ENCODE assay signal across 1 cellular context in the genomic region with DNA sequence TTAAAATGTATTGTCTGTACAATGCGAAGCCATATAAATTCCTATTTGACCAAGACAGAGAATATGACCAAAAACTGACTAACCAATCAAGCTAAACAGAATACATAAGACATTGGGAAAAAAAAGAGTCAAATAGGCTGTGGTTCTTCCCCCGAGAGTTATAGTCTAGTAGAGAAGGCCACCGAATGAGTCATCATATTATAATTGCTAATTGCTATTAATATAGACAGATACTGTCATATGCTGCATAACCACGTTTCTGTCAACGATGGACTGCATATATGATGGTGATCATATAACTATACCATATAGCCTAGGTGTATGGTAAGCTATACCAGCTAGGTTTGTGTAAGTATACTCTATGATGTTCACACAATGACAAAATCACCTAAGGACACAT.
TF ChIP-seq lines count a peak whose summit lies in the region.

No MANE protein-coding gene starts in this region.

TF ChIP-seq in GM12878, 131 proteins besides CTCF, POLR2A, EP300 and RAD21:
- TF ChIP-seq REST (IDR thresholded peaks at IDR 0.05; ENCODE audit: low read depth, low read length) (no peak), SRF (IDR thresholded peaks at IDR 0.05; ENCODE audit: low read depth in 2 of 2, low read length in 2 of 2) (no peak), TCF12 (IDR thresholded peaks at IDR 0.05; ENCODE audit: low read depth, low read length) (no peak), BCL11A (IDR thresholded peaks at IDR 0.05; ENCODE audit: low read depth, low read length) (no peak), BACH1 (IDR thresholded peaks at IDR 0.05; ENCODE audit: borderline replicate concordance) (no peak), MXI1 (IDR thresholded peaks at IDR 0.05; ENCODE audit: low read depth, low read length) (no peak), FOXK2 (IDR thresholded peaks at IDR 0.05) (no peak), MEF2A (IDR thresholded peaks at IDR 0.05; ENCODE audit: insufficient read depth, low read depth, low read length) (no peak), ATF7 (IDR thresholded peaks at IDR 0.05; ENCODE audit: low read depth) (no peak), MEF2B (IDR thresholded peaks at IDR 0.05; ENCODE audit: partially characterized antibody, poor library complexity, severe bottlenecking) (no peak), ZNF217 (IDR thresholded peaks at IDR 0.05) (no peak), CHD2 (IDR thresholded peaks at IDR 0.05; ENCODE audit: borderline replicate concordance, low read depth, low read length) (no peak), NRF1 (conservative IDR thresholded peaks at IDR 0.05; ENCODE audit: low read depth, low read length) (no peak)
- TF ChIP-seq, protein P1, sequence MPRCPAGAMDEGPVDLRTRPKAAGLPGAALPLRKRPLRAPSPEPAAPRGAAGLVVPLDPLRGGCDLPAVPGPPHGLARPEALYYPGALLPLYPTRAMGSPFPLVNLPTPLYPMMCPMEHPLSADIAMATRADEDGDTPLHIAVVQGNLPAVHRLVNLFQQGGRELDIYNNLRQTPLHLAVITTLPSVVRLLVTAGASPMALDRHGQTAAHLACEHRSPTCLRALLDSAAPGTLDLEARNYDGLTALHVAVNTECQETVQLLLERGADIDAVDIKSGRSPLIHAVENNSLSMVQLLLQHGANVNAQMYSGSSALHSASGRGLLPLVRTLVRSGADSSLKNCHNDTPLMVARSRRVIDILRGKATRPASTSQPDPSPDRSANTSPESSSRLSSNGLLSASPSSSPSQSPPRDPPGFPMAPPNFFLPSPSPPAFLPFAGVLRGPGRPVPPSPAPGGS (IDR thresholded peaks at IDR 0.05; ENCODE audit: borderline replicate concordance, insufficient read depth, low read depth, low read length, poor library complexity, severe bottlenecking): no peak
- TF ChIP-seq, protein P2, sequence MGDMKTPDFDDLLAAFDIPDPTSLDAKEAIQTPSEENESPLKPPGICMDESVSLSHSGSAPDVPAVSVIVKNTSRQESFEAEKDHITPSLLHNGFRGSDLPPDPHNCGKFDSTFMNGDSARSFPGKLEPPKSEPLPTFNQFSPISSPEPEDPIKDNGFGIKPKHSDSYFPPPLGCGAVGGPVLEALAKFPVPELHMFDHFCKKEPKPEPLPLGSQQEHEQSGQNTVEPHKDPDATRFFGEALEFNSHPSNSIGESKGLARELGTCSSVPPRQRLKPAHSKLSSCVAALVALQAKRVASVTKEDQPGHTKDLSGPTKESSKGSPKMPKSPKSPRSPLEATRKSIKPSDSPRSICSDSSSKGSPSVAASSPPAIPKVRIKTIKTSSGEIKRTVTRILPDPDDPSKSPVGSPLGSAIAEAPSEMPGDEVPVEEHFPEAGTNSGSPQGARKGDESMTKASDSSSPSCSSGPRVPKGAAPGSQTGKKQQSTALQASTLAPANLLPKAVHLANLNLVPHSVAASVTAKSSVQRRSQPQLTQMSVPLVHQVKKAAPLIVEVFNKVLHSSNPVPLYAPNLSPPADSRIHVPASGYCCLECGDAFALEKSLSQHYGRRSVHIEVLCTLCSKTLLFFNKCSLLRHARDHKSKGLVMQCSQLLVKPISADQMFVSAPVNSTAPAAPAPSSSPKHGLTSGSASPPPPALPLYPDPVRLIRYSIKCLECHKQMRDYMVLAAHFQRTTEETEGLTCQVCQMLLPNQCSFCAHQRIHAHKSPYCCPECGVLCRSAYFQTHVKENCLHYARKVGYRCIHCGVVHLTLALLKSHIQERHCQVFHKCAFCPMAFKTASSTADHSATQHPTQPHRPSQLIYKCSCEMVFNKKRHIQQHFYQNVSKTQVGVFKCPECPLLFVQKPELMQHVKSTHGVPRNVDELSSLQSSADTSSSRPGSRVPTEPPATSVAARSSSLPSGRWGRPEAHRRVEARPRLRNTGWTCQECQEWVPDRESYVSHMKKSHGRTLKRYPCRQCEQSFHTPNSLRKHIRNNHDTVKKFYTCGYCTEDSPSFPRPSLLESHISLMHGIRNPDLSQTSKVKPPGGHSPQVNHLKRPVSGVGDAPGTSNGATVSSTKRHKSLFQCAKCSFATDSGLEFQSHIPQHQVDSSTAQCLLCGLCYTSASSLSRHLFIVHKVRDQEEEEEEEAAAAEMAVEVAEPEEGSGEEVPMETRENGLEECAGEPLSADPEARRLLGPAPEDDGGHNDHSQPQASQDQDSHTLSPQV (IDR thresholded peaks at IDR 0.05): no peak
